Comparison of ENCODE assay signal across 1 cellular context in genomic region chr19:6829829-6830228, GRCh38. TPM values are rescaled to one million over a fixed set of nuclear protein-coding genes. Genes with fewer than 3 reads are reported as not detected.
"Had no signal": no experiment of that assay in that cellular context is flagged by ENCODE, and none has a peak within 500 bp of the region (broad histone marks: within the 10 kb centered on the region; RNA-seq: fewer than 3 reads in every experiment).

No MANE protein-coding gene starts in this region.

RNA-seq across cellular contexts. Expression of gene VAV1, which starts 57.3 kb away (rescaled TPM):
- total RNA-seq: astrocyte had no signal

RNA-seq across cellular contexts. Expression of gene ADGRE1, which starts 57.5 kb away (rescaled TPM):
- total RNA-seq: astrocyte had no signal
